ENCODE assay signal across 8 cellular contexts in the genomic region with DNA sequence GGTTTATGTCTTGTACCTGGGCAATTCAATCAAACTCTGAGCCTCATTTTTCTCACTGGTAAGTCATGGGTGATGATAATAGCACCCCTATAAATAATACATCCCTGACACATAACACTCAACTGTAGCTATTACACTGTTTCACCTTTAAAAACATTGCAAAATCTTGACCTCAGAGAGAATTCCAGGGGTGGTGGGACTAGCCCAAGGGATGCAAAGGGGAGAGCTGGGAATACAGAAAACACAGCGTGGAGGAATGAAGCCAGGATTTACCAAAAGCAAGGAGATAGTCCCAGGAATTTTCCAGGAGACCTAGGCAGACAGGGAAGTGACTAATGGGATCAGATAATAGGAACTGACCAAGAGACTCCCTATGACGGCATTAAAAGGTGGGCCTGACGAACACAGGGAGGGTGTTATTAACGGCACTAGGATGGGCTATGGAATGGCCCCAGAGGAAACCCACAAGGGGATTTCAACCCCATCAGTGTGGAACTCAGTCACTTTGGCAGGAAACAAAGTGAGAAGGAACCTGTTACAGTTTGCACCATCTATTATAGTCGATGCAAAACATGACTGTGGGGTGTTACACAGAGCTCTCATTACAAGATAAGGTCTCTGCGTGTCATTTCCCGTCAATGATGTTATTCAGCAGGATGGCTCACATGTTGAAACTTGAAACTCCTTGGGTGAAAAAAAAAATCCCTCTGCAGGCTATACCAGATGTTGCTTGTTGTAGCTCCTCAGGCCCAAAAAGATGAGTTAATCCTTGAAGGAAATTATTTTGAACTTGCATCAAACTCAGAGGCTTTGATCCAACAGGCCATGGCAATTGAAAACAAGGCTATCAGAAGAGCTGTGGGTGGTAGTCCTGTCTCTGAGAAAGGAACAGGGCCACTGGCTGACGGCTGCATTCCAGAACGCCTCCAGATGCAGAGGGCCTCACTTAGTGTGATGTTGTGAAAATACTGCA. TPM values are rescaled to one million over a fixed set of nuclear protein-coding genes. Genes with fewer than 3 reads are reported as not detected.
DNase-seq lines count a peak whose midpoint lies in the region; ATAC-seq and TF ChIP-seq lines count a peak whose summit lies in the region.

No MANE protein-coding gene starts in this region.

- peak overlapping the region; percentile 71 for H3K23ac ChIP-seq in IMR-90 (ENCODE audit: low read depth, low read length)

- H3K4me1 ChIP-seq in IMR-90 (ENCODE audit: control insufficient read depth, insufficient read depth, low read length), result peaks cover 13% of the 10 kb centered on the region

- no peaks in the 10 kb centered on the region for H3K79me1 ChIP-seq in IMR-90 (ENCODE audit: low read depth in 1 of 2, low read length in 2 of 2)

- in situ Hi-C loops in GM13976 (cut with MboI; ENCODE audit: low sequenced_read_pairs, unreplicated experiment) (loop anchor here (10.0 kb wide), 1 partner anchor 799 kb away; no protein-coding TSS in a partner anchor), IMR-90 (cut with MboI; ENCODE audit: low sequenced_read_pairs) (loop anchor here (25.0 kb wide), 1 partner anchor 551 kb away; the partner anchor contains the start of gene IGF1)

- H3K4me3 Mint-ChIP-seq in natural killer cell treated with Interleukin-12 subunit alpha and Interleukin-12 subunit beta and Interleukin-15 and Interleukin-18, amount 100 ng/mL, for 72 hours, result peak overlapping the region; percentile 65

- BruUV-seq in IMR-90 (replicated peaks; lab: Mats Ljungman, UMichigan), result no TSS peak

- H2AK5ac ChIP-seq in IMR-90 (ENCODE audit: low read depth, low read length), result peak overlapping the region; percentile 56; the same call in 1 of the 2 replicates

- intact Hi-C loops in IMR-90 (cut with micrococcal nuclease), result loop anchor here (1.0 to 5.0 kb wide), 4 partner anchors 163 to 606 kb away; no protein-coding TSS in a partner anchor

- H3K4me1 Mint-ChIP-seq in natural killer cell treated with Interleukin-12 subunit alpha and Interleukin-12 subunit beta and Interleukin-15 and Interleukin-18, amount 100 ng/mL, for 72 hours (ENCODE audit: low read depth in 2 of 2), result peaks cover 30 to 54% of the 10 kb centered on the region in 2 donors

- POLR2A ChIA-PET in IMR-90 (lab: Charles Lee; ENCODE audit: unreplicated experiment), result interaction anchor here (0.6 to 0.8 kb wide), 2 partner anchors 17 to 186 kb away, joined by 3 read pairs; no protein-coding TSS in a partner anchor

- peak; percentile 73 for ATAC-seq in GM21529 (IDR thresholded peaks at IDR 0.05; ENCODE audit: unreplicated experiment)
- peak; percentile 79 for ATAC-seq in IMR-90 (ENCODE audit: low read depth)
- ATAC-seq in natural killer cell treated with Interleukin-12 subunit alpha and Interleukin-12 subunit beta and Interleukin-15 and Interleukin-18, amount 100 ng/mL, for 72 hours, result peak; percentile 93 to 96

- peak overlapping the region; percentile 33; the same call in 1 of the 2 replicates for H4K91ac ChIP-seq in IMR-90 (ENCODE audit: insufficient read depth, low read depth, low read length)

- no peak for TF ChIP-seq CTCF in GM13976 (IDR thresholded peaks at IDR 0.05; ENCODE audit: borderline replicate concordance, control extremely low read depth, extremely low read depth, insufficient read depth, missing control alignments)
- TF ChIP-seq CTCF in IMR-90 (conservative IDR thresholded peaks at IDR 0.05; ENCODE audit: low read depth, low read length), result no peak
- peak; percentile 2 for TF ChIP-seq CTCF in choroid plexus epithelial cell (conservative IDR thresholded peaks at IDR 0.05; ENCODE audit: low read depth, low read length)

- H3K9me3 ChIP-seq in IMR-90 (ENCODE audit: control insufficient read depth, insufficient read depth, low read length), result no peaks in the 10 kb centered on the region

- peak overlapping the region; percentile 82 for H2BK20ac ChIP-seq in IMR-90 (ENCODE audit: low read depth, low read length)

- H2BK120ac ChIP-seq in IMR-90 (ENCODE audit: low read depth, low read length), result peak overlapping the region; percentile 83

- H4K20me1 ChIP-seq in IMR-90 (ENCODE audit: insufficient read depth, low read length), result no peaks in the 10 kb centered on the region

- H3K4ac ChIP-seq in IMR-90 (ENCODE audit: low read depth, low read length), result peak overlapping the region; percentile 75

- CTCF ChIA-PET in IMR-90 (lab: Yijun Ruan, JAX), result interaction anchor here (0.6 to 2.3 kb wide), 4 partner anchors 84 to 804 kb away, joined by 3 to 6 read pairs (median 5); no protein-coding TSS in a partner anchor

- H3K27me3 ChIP-seq in IMR-90 (ENCODE audit: control insufficient read depth, insufficient read depth, low read length), result no peaks in the 10 kb centered on the region

- peak overlapping the region; percentile 11 to 68; a peak in 2 of 4 replicates for H4K8ac ChIP-seq in IMR-90 (ENCODE audit: low read depth in 2 of 2, low read length in 2 of 2)

- dilution Hi-C loops in IMR-90 (cut with HindIII; ENCODE audit: low sequenced_read_pairs, unreplicated experiment), result no loop called here

- no peak overlapping the region for H3K9ac ChIP-seq in IMR-90 (ENCODE audit: low read depth, low read length)

- TF ChIP-seq POLR2A in IMR-90 (IDR thresholded peaks at IDR 0.05; ENCODE audit: low read depth, low read length), result no peak; the same call in 1 of the 2 replicates

- peak overlapping the region; percentile 92 for H2BK5ac ChIP-seq in IMR-90 (ENCODE audit: low read depth, low read length, poor library complexity, severe bottlenecking)

- H2AFZ ChIP-seq in IMR-90 (replicated peaks; ENCODE audit: low read length, poor library complexity), result peak overlapping the region; percentile 79

- peaks cover 4 to 18% of the 10 kb centered on the region in 2 donors for H3K27me3 Mint-ChIP-seq in natural killer cell treated with Interleukin-12 subunit alpha and Interleukin-12 subunit beta and Interleukin-15 and Interleukin-18, amount 100 ng/mL, for 72 hours

- no peaks in the 10 kb centered on the region for H3K9me3 Mint-ChIP-seq in natural killer cell treated with Interleukin-12 subunit alpha and Interleukin-12 subunit beta and Interleukin-15 and Interleukin-18, amount 100 ng/mL, for 72 hours

- peaks cover 15% of the 10 kb centered on the region for H3K9me1 ChIP-seq in IMR-90 (ENCODE audit: insufficient read depth, low read length)

- peak overlapping the region; percentile 59; the same call in 1 of the 3 replicates for H2BK15ac ChIP-seq in IMR-90 (ENCODE audit: low read depth, low read length)

- H3K27ac Mint-ChIP-seq in natural killer cell treated with Interleukin-12 subunit alpha and Interleukin-12 subunit beta and Interleukin-15 and Interleukin-18, amount 100 ng/mL, for 72 hours, result peak overlapping the region; percentile 86 to 87

- peak; percentile 50 for DNase-seq in GM13976 (ENCODE audit: low spot score)
- DNase-seq in IMR-90, result peak; percentile 99
- peak; percentile 99 for DNase-seq in choroid plexus epithelial cell (ENCODE audit: low read depth)
- DNase-seq in natural killer cell treated with Interleukin-12 subunit alpha and Interleukin-12 subunit beta and Interleukin-15 and Interleukin-18, amount 100 ng/mL, for 72 hours (ENCODE audit: low spot score), result peak; percentile 68
- no peak for DNase-seq in SKM-1 treated with dmso at 0.1 percent for 144 hours (lab: John Stamatoyannopoulos, UW; ENCODE audit: unreplicated experiment)
- no peak for DNase-seq in caudate nucleus (lab: John Stamatoyannopoulos, UW)
- no peak for DNase-seq in 8988T

- peak overlapping the region; percentile 53; the same call in 1 of the 2 replicates for H3K56ac ChIP-seq in IMR-90 (ENCODE audit: extremely low read depth, insufficient read depth, low read length)

- H3K36me3 Mint-ChIP-seq in natural killer cell treated with Interleukin-12 subunit alpha and Interleukin-12 subunit beta and Interleukin-15 and Interleukin-18, amount 100 ng/mL, for 72 hours, result no peaks in the 10 kb centered on the region

- H3K18ac ChIP-seq in IMR-90 (ENCODE audit: low read depth, low read length), result peak overlapping the region; percentile 25

- H3K27ac ChIP-seq in IMR-90 (ENCODE audit: insufficient read depth, low read length), result peak overlapping the region; percentile 83
- H3K27ac ChIP-seq in caudate nucleus (ENCODE audit: low read depth, low read length), result no peak overlapping the region

- peak overlapping the region; percentile 78 for H3K4me2 ChIP-seq in IMR-90 (ENCODE audit: low read depth, low read length)

- peak overlapping the region; percentile 64 for H3K14ac ChIP-seq in IMR-90 (replicated peaks; ENCODE audit: low read depth, low read length)

- 65% methylated on average over 2 of the region's 9 CpGs; no CpG with 5 or more reads in 1 of the 2 experiments for WGBS in IMR-90 (ENCODE audit: extremely low coverage in 2 of 2, insufficient read length in 1 of 2), 2 experiments

- H3K4me3 ChIP-seq in IMR-90 (ENCODE audit: insufficient read depth, low read depth, low read length) (no peak overlapping the region), choroid plexus epithelial cell (ENCODE audit: low read depth, low read length) (no peak overlapping the region)

- TF ChIP-seq RAD21 in IMR-90 (IDR thresholded peaks at IDR 0.05; ENCODE audit: low read length), result no peak; the same call in 1 of the 2 replicates

- H3K36me3 ChIP-seq in IMR-90 (ENCODE audit: control insufficient read depth, insufficient read depth, low read length), result no peaks in the 10 kb centered on the region

- peak overlapping the region; percentile 62 for H2AK9ac ChIP-seq in IMR-90 (replicated peaks; ENCODE audit: low read depth, low read length, poor library complexity)

- peak overlapping the region; percentile 37 for H4K5ac ChIP-seq in IMR-90 (ENCODE audit: low read depth, low read length)

TF ChIP-seq in IMR-90, 13 proteins besides CTCF, POLR2A, EP300 and RAD21 (continues in another document):
- TF ChIP-seq BHLHE40 (IDR thresholded peaks at IDR 0.05; ENCODE audit: low read depth, low read length), result peak; percentile 58
- TF ChIP-seq RFX5 (IDR thresholded peaks at IDR 0.05; ENCODE audit: low read depth, low read length), result no peak
- no peak for TF ChIP-seq CHD1 (IDR thresholded peaks at IDR 0.05; ENCODE audit: low read depth, low read length)
- peak; percentile 49; the same call in 1 of the 2 replicates for TF ChIP-seq USF2 (IDR thresholded peaks at IDR 0.05; ENCODE audit: low read depth, low read length)
- TF ChIP-seq FOS (IDR thresholded peaks at IDR 0.05; ENCODE audit: low read depth, low read length), result peak; percentile 44

RNA-seq across cellular contexts. Expression of gene DRAM1, which starts 58.7 kb away (rescaled TPM):
- 27.2 and 27.5 TPM in 2 replicates for total RNA-seq in IMR-90 (2012; rRNA removed)
- polyA plus RNA-seq in IMR-90 (2012; rRNA removed), result 15.8 and 20.0 TPM in 2 replicates
- 8.7 and 16.2 TPM in 2 replicates for polyA plus RNA-seq in IMR-90 (2012; cell fraction: cytosol; rRNA removed)
- polyA plus RNA-seq in IMR-90 (2012; cell fraction: nucleus; rRNA removed; ENCODE audit: low replicate concordance), result 3.8 and 25.0 TPM in 2 replicates
- total RNA-seq in natural killer cell treated with Interleukin-12 subunit alpha and Interleukin-12 subunit beta and Interleukin-15 and Interleukin-18, amount 100 ng/mL, for 72 hours, result 10 to 100 TPM; 24.5 to 63.0 TPM

Comparison
In these comparisons a context has a peak if more than half of its experiments do, and no peak if none do; other contexts are left out.
1. DNase-seq: peak in GM13976 (single experiment), IMR-90 (single experiment), choroid plexus epithelial cell (single experiment) and natural killer cell treated with Interleukin-12 subunit alpha and Interleukin-12 subunit beta and Interleukin-15 and Interleukin-18, amount 100 ng/mL, for 72 hours (single experiment); none in SKM-1 treated with dmso at 0.1 percent for 144 hours (single experiment), caudate nucleus (0 of 61) and 8988T (single experiment).
2. Peak in every context shown above with its lines, with median percentiles within 50 percentile points of each other: ATAC-seq.